8 cellular contexts compared by ENCODE assay signal in the genomic region with DNA sequence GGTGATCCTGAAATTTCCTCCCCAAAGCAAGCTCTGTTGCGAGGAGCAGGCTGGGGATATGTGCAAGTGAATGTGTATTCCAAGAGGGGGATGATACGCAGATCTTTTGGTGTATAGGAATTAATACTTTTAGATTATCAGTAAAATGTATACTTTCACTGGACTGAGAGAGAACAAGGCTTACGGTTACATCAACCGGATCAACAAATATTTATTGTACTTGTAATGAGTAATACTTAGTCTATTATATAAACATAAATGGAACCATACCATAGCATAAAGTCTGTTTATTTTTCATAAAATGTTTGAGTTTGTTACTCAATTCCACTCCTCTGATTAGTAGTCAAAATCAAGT. TPM values are rescaled to one million over a fixed set of nuclear protein-coding genes. Genes with fewer than 3 reads are reported as not detected.
DNase-seq lines count a peak whose midpoint lies in the region; FAIRE-seq and TF ChIP-seq lines count a peak whose summit lies in the region.

No MANE protein-coding gene starts in this region.

- no peak overlapping the region for H2AK5ac ChIP-seq in H1 (ENCODE audit: low read depth, low read length)

- H3K9ac ChIP-seq in BLaER1 treated with 17β-estradiol and CSF1 and Interleukin-3, amounts not matched to agents 10 nM and 100 nM, result peak overlapping the region; percentile 76 to 95 (median 89); a peak in 21 of 22 replicates
- peak overlapping the region; percentile 83 for H3K9ac ChIP-seq in OCI-LY3 (ENCODE audit: low read length)
- peak overlapping the region; percentile 58 to 93 (median 89); a peak in 6 of 7 replicates for H3K9ac ChIP-seq in H1 (replicated peaks in 1 of 4; ENCODE audit: extremely low read depth in 1 of 4, low read depth in 3 of 4, low read length in 3 of 4)

- H2BK15ac ChIP-seq in H1 (ENCODE audit: low read length), result no peak overlapping the region

- no peak overlapping the region for H2BK120ac ChIP-seq in H1 (replicated peaks; ENCODE audit: low read depth, low read length)

- H3K79me2 ChIP-seq in OCI-LY3 (ENCODE audit: low read length) (peaks cover 37% of the 10 kb centered on the region), H1 (ENCODE audit: control insufficient read depth in 1 of 2, insufficient read depth in 2 of 2, low read length in 2 of 2) (peaks cover 22 to 38% of the 10 kb centered on the region in 2 experiments)

- DNase-seq in H1 (ENCODE audit: low read depth in 1 of 2, low spot score in 2 of 2), result no peak
- no peak for DNase-seq in stimulated activated CD4-positive, alpha-beta T cell treated with anti-CD3 and anti-CD28 coated beads, Interleukin-2, amount 100 ng/mL, for 24 hours
- DNase-seq in NCI-H82 (lab: John Stamatoyannopoulos, UW), result no peak
- no peak for DNase-seq in NK-92 treated with Interleukin-12 subunit alpha and Interleukin-12 subunit beta, amount 100 ng/mL, for 24 hours (lab: John Stamatoyannopoulos, UW)
- no peak for DNase-seq in NCI-H1436 treated with DMSO at 0.1 percent for 48 hours (lab: John Stamatoyannopoulos, UW)

- no peak for TF ChIP-seq EP300 in H1 (IDR thresholded peaks at IDR 0.05; ENCODE audit: borderline replicate concordance in 1 of 2, low read depth in 2 of 2, low read length in 2 of 2)

- TF ChIP-seq POLR2A in H1 (IDR thresholded peaks at IDR 0.05; ENCODE audit: control extremely low read depth in 1 of 2, low read depth in 2 of 2, low read length in 2 of 2), result no peak

- H3K56ac ChIP-seq in H1 (replicated peaks; ENCODE audit: insufficient read length, low read depth, low read length), result no peak overlapping the region

- no peak overlapping the region for H2BK12ac ChIP-seq in H1 (ENCODE audit: low read depth, low read length)

- H3K27me3 ChIP-seq in BLaER1 treated with 17β-estradiol and CSF1 and Interleukin-3, amounts not matched to agents 10 nM and 100 nM, result no peaks in the 10 kb centered on the region
- H3K27me3 ChIP-seq in OCI-LY3 (ENCODE audit: low read depth, low read length) (no peaks in the 10 kb centered on the region), H1 (replicated peaks in 1 of 4; ENCODE audit: control insufficient read depth in 3 of 4, extremely low read depth in 1 of 4, insufficient read depth in 3 of 4, low read length in 3 of 4) (no peaks in the 10 kb centered on the region), neuron (ENCODE audit: insufficient read depth, low read length) (no peaks in the 10 kb centered on the region)

- TF ChIP-seq CTCF in OCI-LY3 (IDR thresholded peaks at IDR 0.05; ENCODE audit: low read depth, low read length) (no peak), H1 (IDR thresholded peaks at IDR 0.05; ENCODE audit: control extremely low read depth in 1 of 3, insufficient read depth in 1 of 3, low read depth in 1 of 3, low read length in 3 of 3) (no peak)

- H3K23ac ChIP-seq in H1 (ENCODE audit: insufficient read length), result no peak overlapping the region

- H2BK5ac ChIP-seq in H1 (ENCODE audit: low read depth, low read length), result no peak overlapping the region

- H3K36me3 ChIP-seq in BLaER1 treated with 17β-estradiol and CSF1 and Interleukin-3, amounts not matched to agents 10 nM and 100 nM, result peaks cover 0 to 21% (median 16%) of the 10 kb centered on the region in 11 experiments; a peak in 12 of 22 replicates
- H3K36me3 ChIP-seq in OCI-LY3 (replicated peaks; ENCODE audit: low read depth, low read length) (no peaks in the 10 kb centered on the region), H1 (ENCODE audit: control insufficient read depth in 2 of 4, insufficient read depth in 4 of 4, low read length in 3 of 4) (no peaks in the 10 kb centered on the region; a peak in 1 of 8 replicates), neuron (ENCODE audit: insufficient read depth, low read length) (peaks cover 3% of the 10 kb centered on the region)

- no peak overlapping the region for H3K4ac ChIP-seq in H1 (replicated peaks; ENCODE audit: insufficient read length, low read depth, low read length)

- H3K4me2 ChIP-seq in BLaER1 treated with 17β-estradiol and CSF1 and Interleukin-3, amounts not matched to agents 10 nM and 100 nM, result peak overlapping the region; percentile 71 to 90 (median 76)
- H3K4me2 ChIP-seq in OCI-LY3 (ENCODE audit: low read length), result peak overlapping the region; percentile 76
- H3K4me2 ChIP-seq in H1 (ENCODE audit: insufficient read depth in 1 of 2, low read depth in 2 of 2, low read length in 2 of 2), result peak overlapping the region; percentile 51 to 81

- peaks cover 18 to 32% (median 29%) of the 10 kb centered on the region in 10 experiments for H3K4me1 ChIP-seq in BLaER1 treated with 17β-estradiol and CSF1 and Interleukin-3, amounts not matched to agents 10 nM and 100 nM
- H3K4me1 ChIP-seq in OCI-LY3 (ENCODE audit: low read length), result peaks cover 12% of the 10 kb centered on the region
- peaks cover 0 to 5% (median 0%) of the 10 kb centered on the region in 4 experiments; a peak in 2 of 7 replicates for H3K4me1 ChIP-seq in H1 (replicated peaks in 1 of 4; ENCODE audit: control insufficient read depth in 3 of 4, insufficient read depth in 4 of 4, low read length in 3 of 4)
- peaks cover 24% of the 10 kb centered on the region for H3K4me1 ChIP-seq in neuron (ENCODE audit: insufficient read depth, low read length)

- WGBS in H1 (ENCODE audit: extremely low coverage in 1 of 2, insufficient coverage in 1 of 2, insufficient read length in 1 of 2, insufficient replicate concordance in 2 of 2, low coverage in 1 of 2, low lambda C conversion rate in 2 of 2, missing lambda C conversion rate in 1 of 2), 2 experiments, result 28% methylated on average over 4 of the region's 4 CpGs; no CpG with 5 or more reads in 1 of the 2 experiments

- H4K20me1 ChIP-seq in BLaER1 treated with 17β-estradiol and CSF1 and Interleukin-3, amounts not matched to agents 10 nM and 100 nM, result peaks cover 10 to 30% (median 27%) of the 10 kb centered on the region in 11 experiments; a peak in 21 of 22 replicates
- H4K20me1 ChIP-seq in OCI-LY3 (ENCODE audit: insufficient read depth, low read length) (peaks cover 6% of the 10 kb centered on the region; the same call in 1 of the 2 replicates), H1 (replicated peaks in 1 of 2; ENCODE audit: control insufficient read depth in 1 of 2, insufficient read depth in 2 of 2, low read length in 2 of 2) (peaks cover 0 to 3% of the 10 kb centered on the region in 2 experiments)

- H3K23me2 ChIP-seq in H1 (ENCODE audit: low read depth, low read length), result no peaks in the 10 kb centered on the region; the same call in 1 of the 2 replicates

- H2AFZ ChIP-seq in OCI-LY3 (ENCODE audit: low read depth, low read length) (peak overlapping the region; percentile 100), H1 (ENCODE audit: low read length) (no peak overlapping the region), neuron (ENCODE audit: low read depth, low read length) (peak overlapping the region; percentile 99)

- no peak overlapping the region for H3K14ac ChIP-seq in H1 (ENCODE audit: insufficient read length)

- no peak overlapping the region for H2BK20ac ChIP-seq in H1 (ENCODE audit: low read length)

- no peak for FAIRE-seq in H1 (lab: Jason Lieb, UNC)

- H3K18ac ChIP-seq in H1 (ENCODE audit: extremely low read depth, low read length), result no peak overlapping the region; the same call in 1 of the 2 replicates

- H3K9me3 ChIP-seq in BLaER1 treated with 17β-estradiol and CSF1 and Interleukin-3, amounts not matched to agents 10 nM and 100 nM (replicated peaks in 1 of 11), result peaks cover 0 to 4% (median 0%) of the 10 kb centered on the region in 11 experiments; a peak in 1 of 22 replicates
- H3K9me3 ChIP-seq in OCI-LY3 (ENCODE audit: insufficient read depth, low read length) (no peaks in the 10 kb centered on the region), H1 (ENCODE audit: insufficient read depth in 2 of 2, low read depth in 1 of 2, low read length in 1 of 2) (no peaks in the 10 kb centered on the region; a peak in 1 of 4 replicates), neuron (ENCODE audit: low read length) (no peaks in the 10 kb centered on the region)

- H3K27ac ChIP-seq in BLaER1 treated with 17β-estradiol and CSF1 and Interleukin-3, amounts not matched to agents 10 nM and 100 nM, result peak overlapping the region in 10 of 11 experiments; percentile 50 to 95 (median 90); a peak in 19 of 22 replicates
- H3K27ac ChIP-seq in OCI-LY3 (ENCODE audit: low read length), result no peak overlapping the region
- peak overlapping the region; percentile 92 for H3K27ac ChIP-seq in H1 (ENCODE audit: low read depth, low read length)

- CTCF ChIA-PET in H1 (lab: Charles Lee; ENCODE audit: partially characterized antibody), result interaction anchor here (0.5 to 1.7 kb wide), 4 partner anchors 10 to 22 kb away, joined by 3 to 7 read pairs (median 4); no protein-coding TSS in a partner anchor

- TF ChIP-seq RAD21 in H1 (IDR thresholded peaks at IDR 0.05 in 1 of 2, conservative IDR thresholded peaks at IDR 0.05 in 1 of 2; ENCODE audit: low read depth in 2 of 2, low read length in 2 of 2), result no peak

- no peak overlapping the region for H4K91ac ChIP-seq in H1 (replicated peaks; ENCODE audit: insufficient read length, low read length)

- H3K79me1 ChIP-seq in H1 (ENCODE audit: low read depth, low read length), result no peaks in the 10 kb centered on the region; the same call in 1 of the 2 replicates

- POLR2A ChIA-PET in H1 (lab: Charles Lee; ENCODE audit: partially characterized antibody), result interaction anchor here (0.6 to 1.5 kb wide), 11 partner anchors 8 to 144 kb away, joined by 3 to 5 read pairs (median 3); no protein-coding TSS in a partner anchor

- no peak overlapping the region for H4K8ac ChIP-seq in H1 (ENCODE audit: extremely low read depth, insufficient read depth, low read length)

- H3K4me3 ChIP-seq in BLaER1 treated with 17β-estradiol and CSF1 and Interleukin-3, amounts not matched to agents 10 nM and 100 nM, result peak overlapping the region; percentile 69 to 88 (median 80)
- peak overlapping the region; percentile 96 for H3K4me3 ChIP-seq in OCI-LY3 (ENCODE audit: low read length)
- H3K4me3 ChIP-seq in H1 (ENCODE audit: extremely low read depth in 1 of 4, insufficient read depth in 2 of 4, low read depth in 3 of 4, low read length in 4 of 4), result peak overlapping the region; percentile 65 to 96 (median 90)
- H3K4me3 ChIP-seq in neuron (ENCODE audit: low read length), result peak overlapping the region; percentile 95

- H4K5ac ChIP-seq in H1 (ENCODE audit: insufficient read length, low read depth, low read length), result no peak overlapping the region

RNA-seq across cellular contexts. Expression of gene PRKAA1, which starts 0.7 kb away (rescaled TPM):
- total RNA-seq in H1 (2021; fragmentation: NEBNext Ultra II Directional; extraction: Animal tissue kit (Norgen Biotek cat#: 25700)), result 30.3 and 33.1 TPM in 2 replicates
- 9.2 and 10.4 TPM in 2 replicates for polyA plus RNA-seq in H1 (2011; rRNA removed)
- polyA plus RNA-seq in H1 (2011; cell fraction: cytosol; rRNA removed), result 12.6 TPM
- polyA plus RNA-seq in H1 (2011; cell fraction: nucleus; rRNA removed), result 12.5 TPM
- polyA plus RNA-seq in H1 (2012, experiment 1 of 2), result 16.8 to 32.6 TPM (median 21.3 TPM) in 4 replicates
- 1.9 TPM for polyA plus RNA-seq in H1 (2012, experiment 2 of 2)
- polyA plus RNA-seq in H1 (2013, experiment 1 of 2), result 24.1 TPM
- polyA plus RNA-seq in H1 (2013, experiment 2 of 2), result 24.0 TPM
- 13.5 and 24.9 TPM in 2 replicates for polyA minus RNA-seq in H1 (2011; rRNA and poly(A)+ RNA removed)
- 16.7 TPM for polyA minus RNA-seq in H1 (2011; cell fraction: cytosol; rRNA and poly(A)+ RNA removed)
- 29.1 TPM for polyA minus RNA-seq in H1 (2011; cell fraction: nucleus; rRNA and poly(A)+ RNA removed)

RNA-seq across cellular contexts. Expression of gene RPL37, which starts 36.2 kb away (rescaled TPM):
- 1,534 and 1,595 TPM in 2 replicates for total RNA-seq in H1 (2021; fragmentation: NEBNext Ultra II Directional; extraction: Animal tissue kit (Norgen Biotek cat#: 25700))
- polyA plus RNA-seq in H1 (2011; rRNA removed), result 351 and 467 TPM in 2 replicates
- 1,498 TPM for polyA plus RNA-seq in H1 (2011; cell fraction: cytosol; rRNA removed)
- 3,683 TPM for polyA plus RNA-seq in H1 (2011; cell fraction: nucleus; rRNA removed)
- polyA plus RNA-seq in H1 (2012, experiment 1 of 2), result 2,585 to 4,633 TPM (median 3,952 TPM) in 4 replicates
- polyA plus RNA-seq in H1 (2012, experiment 2 of 2), result 859 TPM
- 5,500 TPM for polyA plus RNA-seq in H1 (2013, experiment 1 of 2)
- 5,119 TPM for polyA plus RNA-seq in H1 (2013, experiment 2 of 2)
- polyA minus RNA-seq in H1 (2011; rRNA and poly(A)+ RNA removed), result 1,273 and 1,578 TPM in 2 replicates
- polyA minus RNA-seq in H1 (2011; cell fraction: cytosol; rRNA and poly(A)+ RNA removed), result 669 TPM
- 580 TPM for polyA minus RNA-seq in H1 (2011; cell fraction: nucleus; rRNA and poly(A)+ RNA removed)

RNA-seq across cellular contexts. Expression of gene CARD6, which starts 42.3 kb away (rescaled TPM):
- total RNA-seq in H1 (2021; fragmentation: NEBNext Ultra II Directional; extraction: Animal tissue kit (Norgen Biotek cat#: 25700)), result 0.33 and 0.50 TPM in 2 replicates
- polyA plus RNA-seq in H1 (2011; rRNA removed), result 0.19 and 0.41 TPM in 2 replicates
- 0.41 TPM for polyA plus RNA-seq in H1 (2011; cell fraction: cytosol; rRNA removed)
- polyA plus RNA-seq in H1 (2011; cell fraction: nucleus; rRNA removed), result 0.24 TPM
- 0.39 to 0.72 TPM (median 0.47 TPM) in 4 replicates for polyA plus RNA-seq in H1 (2012, experiment 1 of 2)
- 0.07 TPM for polyA plus RNA-seq in H1 (2012, experiment 2 of 2)
- polyA plus RNA-seq in H1 (2013, experiment 1 of 2), result 0.34 TPM
- polyA plus RNA-seq in H1 (2013, experiment 2 of 2), result 0.37 TPM
- polyA minus RNA-seq in H1 (2011; rRNA and poly(A)+ RNA removed), result 0.35 and 0.71 TPM in 2 replicates
- polyA minus RNA-seq in H1 (2011; cell fraction: cytosol; rRNA and poly(A)+ RNA removed), result not detected
- 0.20 TPM for polyA minus RNA-seq in H1 (2011; cell fraction: nucleus; rRNA and poly(A)+ RNA removed)

RNA-seq across cellular contexts. Expression of gene TTC33, which starts 43.1 kb away (rescaled TPM):
- total RNA-seq in H1 (2021; fragmentation: NEBNext Ultra II Directional; extraction: Animal tissue kit (Norgen Biotek cat#: 25700)), result 12.0 and 12.6 TPM in 2 replicates
- 0.55 and 1.2 TPM in 2 replicates for polyA plus RNA-seq in H1 (2011; rRNA removed)
- 2.1 TPM for polyA plus RNA-seq in H1 (2011; cell fraction: cytosol; rRNA removed)
- 0.71 TPM for polyA plus RNA-seq in H1 (2011; cell fraction: nucleus; rRNA removed)
- 5.6 to 10.4 TPM (median 7.0 TPM) in 4 replicates for polyA plus RNA-seq in H1 (2012, experiment 1 of 2)
- polyA plus RNA-seq in H1 (2012, experiment 2 of 2), result 0.84 TPM
- polyA plus RNA-seq in H1 (2013, experiment 1 of 2), result 4.3 TPM
- polyA plus RNA-seq in H1 (2013, experiment 2 of 2), result 4.6 TPM
- polyA minus RNA-seq in H1 (2011; rRNA and poly(A)+ RNA removed), result 3.5 and 4.8 TPM in 2 replicates
- 2.6 TPM for polyA minus RNA-seq in H1 (2011; cell fraction: cytosol; rRNA and poly(A)+ RNA removed)
- 3.8 TPM for polyA minus RNA-seq in H1 (2011; cell fraction: nucleus; rRNA and poly(A)+ RNA removed)
